Comparison of ENCODE assay signal across 8 cellular contexts in genomic region chr2:9739508-9739907, GRCh38.
DNase-seq lines count a peak whose midpoint lies in the region; ATAC-seq, FAIRE-seq and TF ChIP-seq lines count a peak whose summit lies in the region.

No MANE protein-coding gene starts in this region.

- no peak for TF ChIP-seq POLR2A in endothelial cell of umbilical vein (IDR thresholded peaks at IDR 0.05; ENCODE audit: low read depth, low read length)

- H3K4me3 ChIP-seq in endothelial cell of umbilical vein (replicated peaks in 1 of 3; ENCODE audit: insufficient read depth in 1 of 3, low read depth in 1 of 3, low read length in 3 of 3) (peak overlapping the region in 1 of 3 experiments; percentile 21), skeletal muscle tissue (ENCODE audit: low read length in 3 of 3) (peak overlapping the region; percentile 56 to 67 (median 66)), neural progenitor cell (no peak overlapping the region), A673 (ENCODE audit: low read depth, low read length, poor library complexity, severe bottlenecking) (no peak overlapping the region)

- H3K36me3 Mint-ChIP-seq in neural progenitor cell = no peaks in the 10 kb centered on the region

- TF ChIP-seq CTCF in endothelial cell of umbilical vein (IDR thresholded peaks at IDR 0.05; ENCODE audit: extremely low read depth in 1 of 2, insufficient read depth in 1 of 2, low read depth in 1 of 2, low read length in 2 of 2) = no peak
- TF ChIP-seq CTCF in neural progenitor cell (IDR thresholded peaks at IDR 0.05) = no peak
- TF ChIP-seq CTCF in A673 (conservative IDR thresholded peaks at IDR 0.05; ENCODE audit: low read depth, low read length) = no peak

- peak overlapping the region; percentile 62 for H2AFZ ChIP-seq in endothelial cell of umbilical vein (ENCODE audit: low read depth, low read length)
- H2AFZ ChIP-seq in neural progenitor cell (replicated peaks) = no peak overlapping the region

- H3K4me1 ChIP-seq in endothelial cell of umbilical vein (ENCODE audit: control insufficient read depth, extremely low read depth, insufficient read depth, low read length) (peaks cover 2% of the 10 kb centered on the region), skeletal muscle tissue (ENCODE audit: control insufficient read depth in 3 of 3, insufficient read depth in 3 of 3, low read length in 3 of 3) (peaks cover 22 to 36% (median 30%) of the 10 kb centered on the region in 3 donors), neural progenitor cell (no peaks in the 10 kb centered on the region), A673 (ENCODE audit: insufficient read depth, low read length, poor library complexity, severe bottlenecking) (no peaks in the 10 kb centered on the region)

- peaks cover 22% of the 10 kb centered on the region for H3K9me3 Mint-ChIP-seq in neural progenitor cell

- H3K36me3 ChIP-seq in endothelial cell of umbilical vein (ENCODE audit: control insufficient read depth in 2 of 2, extremely low read depth in 1 of 2, insufficient read depth in 2 of 2, low read length in 2 of 2) = no peaks in the 10 kb centered on the region
- no peaks in the 10 kb centered on the region for H3K36me3 ChIP-seq in skeletal muscle tissue (ENCODE audit: control insufficient read depth in 3 of 3, insufficient read depth in 3 of 3, low read length in 3 of 3)
- no peaks in the 10 kb centered on the region for H3K36me3 ChIP-seq in neural progenitor cell
- H3K36me3 ChIP-seq in A673 (ENCODE audit: insufficient read depth, low read length, poor library complexity, severe bottlenecking) = no peaks in the 10 kb centered on the region

- no peak overlapping the region for H3K4me3 Mint-ChIP-seq in neural progenitor cell

- dilution Hi-C loops in endothelial cell of umbilical vein (cut with MboI; ENCODE audit: extremely low pct_ligation_motif_present, low sequenced_read_pairs) = no loop called here

- no peak overlapping the region for H3K27ac Mint-ChIP-seq in neural progenitor cell

- CTCF ChIA-PET in endothelial cell of umbilical vein (lab: Charles Lee) = no interaction called here
- CTCF ChIA-PET in A673 (lab: Charles Lee) = no interaction called here

- H3K9ac ChIP-seq in endothelial cell of umbilical vein (replicated peaks; ENCODE audit: extremely low read depth, insufficient read depth, low read length) (no peak overlapping the region), skeletal muscle tissue (ENCODE audit: low read depth in 1 of 3, low read length in 3 of 3) (peak overlapping the region; percentile 81 to 84 (median 81)), neural progenitor cell (no peak overlapping the region)

- DNase-seq in activated CD4-positive, alpha-beta T cell treated with anti-CD3 and anti-CD28 coated beads for 48 hours = peak; percentile 74
- DNase-seq in endothelial cell of umbilical vein (ENCODE audit: low read depth, low spot score) (no peak), neural progenitor cell (ENCODE audit: low spot score) (no peak), A673 (ENCODE audit: low spot score) (no peak), NCI-H1930 (lab: John Stamatoyannopoulos, UW) (no peak)

- H3K27me3 ChIP-seq in endothelial cell of umbilical vein (ENCODE audit: control insufficient read depth in 2 of 2, insufficient read depth in 2 of 2, low read length in 2 of 2) = peaks cover 4 to 6% of the 10 kb centered on the region in 2 experiments
- no peaks in the 10 kb centered on the region for H3K27me3 ChIP-seq in skeletal muscle tissue (ENCODE audit: control insufficient read depth in 3 of 3, insufficient read depth in 3 of 3, low read length in 3 of 3)
- no peaks in the 10 kb centered on the region for H3K27me3 ChIP-seq in neural progenitor cell
- H3K27me3 ChIP-seq in A673 (replicated peaks; ENCODE audit: insufficient read depth, low read depth, low read length, poor library complexity) = no peaks in the 10 kb centered on the region

- H3F3A ChIP-seq in neural progenitor cell (ENCODE audit: low read depth) = peaks cover 2% of the 10 kb centered on the region

- peaks cover 10% of the 10 kb centered on the region for H3K27me3 Mint-ChIP-seq in neural progenitor cell (ENCODE audit: insufficient read depth, low read depth)

- no peaks in the 10 kb centered on the region for H3K9me3 ChIP-seq in endothelial cell of umbilical vein (replicated peaks; ENCODE audit: control insufficient read depth, insufficient read depth, low read length)
- H3K9me3 ChIP-seq in skeletal muscle tissue (ENCODE audit: control insufficient read depth in 3 of 3, low read length in 3 of 3) = peaks cover 0 to 5% (median 0%) of the 10 kb centered on the region in 3 donors
- no peaks in the 10 kb centered on the region for H3K9me3 ChIP-seq in neural progenitor cell (ENCODE audit: low read depth)
- peaks cover 4% of the 10 kb centered on the region for H3K9me3 ChIP-seq in A673 (ENCODE audit: low read depth, low read length, poor library complexity, severe bottlenecking)

- no peaks in the 10 kb centered on the region for H3K9me1 ChIP-seq in endothelial cell of umbilical vein (replicated peaks; ENCODE audit: control insufficient read depth, extremely low read depth, insufficient read depth, low read length)

- H3K79me2 ChIP-seq in endothelial cell of umbilical vein (ENCODE audit: control insufficient read depth, insufficient read depth, low read length) (no peaks in the 10 kb centered on the region), neural progenitor cell (ENCODE audit: low read depth) (no peaks in the 10 kb centered on the region)

- intact Hi-C loops in endothelial cell of umbilical vein (cut with micrococcal nuclease) (no loop called here), A673 (cut with micrococcal nuclease; ENCODE audit: unreplicated experiment) (no loop called here)

- H3K27ac ChIP-seq in endothelial cell of umbilical vein (ENCODE audit: insufficient read depth, low read depth, low read length) (no peak overlapping the region), skeletal muscle tissue (ENCODE audit: low read depth, low read length) (peak overlapping the region; percentile 93), neural progenitor cell (no peak overlapping the region), A673 (ENCODE audit: low read depth, low read length, poor library complexity, severe bottlenecking) (no peak overlapping the region)

- ATAC-seq in GM19025 (IDR thresholded peaks at IDR 0.05; ENCODE audit: low read depth, unreplicated experiment) (peak; percentile 38), HG02840 (IDR thresholded peaks at IDR 0.05; ENCODE audit: low FRiP score, unreplicated experiment) (no peak)

- peaks cover 5% of the 10 kb centered on the region for H3K4me1 Mint-ChIP-seq in neural progenitor cell

- no TSS peak for BruUV-seq in endothelial cell of umbilical vein (replicated peaks; lab: Mats Ljungman, UMichigan)
- no TSS peak for BruUV-seq in A673 (replicated peaks; lab: Mats Ljungman, UMichigan)

- H3K4me2 ChIP-seq in endothelial cell of umbilical vein (ENCODE audit: insufficient read depth, low read length) (peak overlapping the region; percentile 40), neural progenitor cell (no peak overlapping the region)

- POLR2A ChIA-PET in endothelial cell of umbilical vein (lab: Charles Lee) = no interaction called here
- POLR2A ChIA-PET in A673 (lab: Charles Lee; ENCODE audit: low non-redundant PET) = no interaction called here

- H4K20me1 ChIP-seq in endothelial cell of umbilical vein (replicated peaks; ENCODE audit: control insufficient read depth, extremely low read depth, insufficient read depth, low read length) (no peaks in the 10 kb centered on the region), neural progenitor cell (ENCODE audit: low read depth) (no peaks in the 10 kb centered on the region)

- no peak for FAIRE-seq in endothelial cell of umbilical vein (lab: Jason Lieb, UNC)

TF ChIP-seq in endothelial cell of umbilical vein, 7 proteins besides CTCF, POLR2A, EP300 and RAD21:
- no peak for TF ChIP-seq GATA2 (IDR thresholded peaks at IDR 0.05; ENCODE audit: insufficient read depth, insufficient read length, low read depth, low read length)
- no peak for TF ChIP-seq JUN (IDR thresholded peaks at IDR 0.05; ENCODE audit: borderline replicate concordance, insufficient read depth, insufficient read length, low read depth)
- TF ChIP-seq MYC (IDR thresholded peaks at IDR 0.05; ENCODE audit: low read depth, low read length) = no peak
- TF ChIP-seq FOS (IDR thresholded peaks at IDR 0.05; ENCODE audit: borderline replicate concordance, insufficient read depth, low read length) = no peak
TF ChIP-seq in endothelial cell of umbilical vein: peak in this region for 0.

Comparison
In these comparisons a context has a peak if more than half of its experiments do, and no peak if none do; other contexts are left out.
1. H3K4me3 ChIP-seq: peak in skeletal muscle tissue (3 of 3); none in neural progenitor cell (single experiment) and A673 (single experiment).
2. H3K9ac ChIP-seq: peak in skeletal muscle tissue (3 of 3); none in endothelial cell of umbilical vein (single experiment) and neural progenitor cell (single experiment).